19 cellular contexts compared by ENCODE assay signal in the genomic region with DNA sequence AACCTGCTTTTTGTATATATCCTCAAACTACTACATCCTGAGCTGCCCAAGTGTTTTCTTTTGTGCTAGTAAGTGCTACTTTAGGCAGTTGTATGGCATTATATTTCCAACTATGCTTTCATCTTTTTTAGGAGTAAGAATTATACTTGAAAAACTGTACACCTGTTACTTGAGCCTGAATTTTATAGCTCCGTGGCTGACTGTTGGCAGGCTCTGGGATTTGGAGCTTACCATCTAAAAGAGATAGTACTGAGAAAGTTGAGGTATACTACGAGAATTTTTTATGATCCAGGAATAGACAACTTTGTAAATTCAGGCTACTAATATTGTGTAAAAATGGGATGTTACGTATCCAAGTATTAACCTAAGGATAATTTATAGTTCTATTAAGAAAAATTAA.
"Had no signal": no experiment of that assay in that cellular context is flagged by ENCODE, and none has a peak within 500 bp of the region (broad histone marks: within the 10 kb centered on the region; RNA-seq: fewer than 3 reads in every experiment).

No MANE protein-coding gene starts in this region.

- H3K27ac ChIP-seq: prostate gland, stomach, upper lobe of right lung had no signal

- H3K9me3 Mint-ChIP-seq: activated CD4-positive, alpha-beta memory T cell treated with anti-CD3 and anti-CD28 coated beads for 36 hours; stimulated activated effector memory CD8-positive, alpha-beta T cell treated with anti-CD3 and anti-CD28 coated beads, Interleukin-12 subunit alpha, Interleukin-12 subunit beta, amount 100 ng/mL, for 72 hours; T-helper 1 cell treated with Interleukin-12 subunit alpha and Interleukin-12 subunit beta and Interleukin-4 antibody, amounts not matched to agents 30 μg/mL and 1 μg/mL, for 36 hours had no signal

- H3K36me3 Mint-ChIP-seq: activated CD4-positive, alpha-beta memory T cell treated with anti-CD3 and anti-CD28 coated beads for 36 hours; activated CD8-positive, alpha-beta memory T cell treated with anti-CD3 and anti-CD28 coated beads, Interleukin-2, amount 10 ng/mL, durations not matched to agents 7 days and 5 days; activated naive CD8-positive, alpha-beta T cell; stimulated activated effector memory CD8-positive, alpha-beta T cell treated with anti-CD3 and anti-CD28 coated beads, Interleukin-12 subunit alpha, Interleukin-12 subunit beta, amount 100 ng/mL, for 72 hours had no signal

- H3K36me3 ChIP-seq: cardiac muscle cell, prostate gland, stomach, thoracic aorta, upper lobe of right lung had no signal

- H3K4me3 Mint-ChIP-seq: activated CD4-positive, alpha-beta memory T cell treated with anti-CD3 and anti-CD28 coated beads for 36 hours; activated CD8-positive, alpha-beta memory T cell treated with anti-CD3 and anti-CD28 coated beads, Interleukin-2, amount 10 ng/mL, durations not matched to agents 7 days and 5 days; activated naive CD8-positive, alpha-beta T cell; mesothelial cell of epicardium; stimulated activated effector memory CD8-positive, alpha-beta T cell treated with anti-CD3 and anti-CD28 coated beads, Interleukin-12 subunit alpha, Interleukin-12 subunit beta, amount 100 ng/mL, for 72 hours; T-helper 1 cell treated with Interleukin-12 subunit alpha and Interleukin-12 subunit beta and Interleukin-4 antibody, amounts not matched to agents 30 μg/mL and 1 μg/mL, for 36 hours had no signal

- H3K27ac Mint-ChIP-seq: activated CD4-positive, alpha-beta memory T cell treated with anti-CD3 and anti-CD28 coated beads for 36 hours; activated CD8-positive, alpha-beta memory T cell treated with anti-CD3 and anti-CD28 coated beads, Interleukin-2, amount 10 ng/mL, durations not matched to agents 7 days and 5 days; activated naive CD8-positive, alpha-beta T cell; mesothelial cell of epicardium; stimulated activated effector memory CD8-positive, alpha-beta T cell treated with anti-CD3 and anti-CD28 coated beads, Interleukin-12 subunit alpha, Interleukin-12 subunit beta, amount 100 ng/mL, for 72 hours; T-helper 1 cell treated with Interleukin-12 subunit alpha and Interleukin-12 subunit beta and Interleukin-4 antibody, amounts not matched to agents 30 μg/mL and 1 μg/mL, for 36 hours had no signal

- H3K4me1 Mint-ChIP-seq: activated CD8-positive, alpha-beta memory T cell treated with anti-CD3 and anti-CD28 coated beads, Interleukin-2, amount 10 ng/mL, durations not matched to agents 7 days and 5 days; stimulated activated effector memory CD8-positive, alpha-beta T cell treated with anti-CD3 and anti-CD28 coated beads, Interleukin-12 subunit alpha, Interleukin-12 subunit beta, amount 100 ng/mL, for 72 hours had no signal

- H3K27me3 ChIP-seq: cardiac muscle cell, stomach, upper lobe of right lung had no signal

- H3K4me1 ChIP-seq: prostate gland had no signal

- ATAC-seq: activated CD8-positive, alpha-beta memory T cell treated with anti-CD3 and anti-CD28 coated beads, Interleukin-2, amount 10 ng/mL, durations not matched to agents 7 days and 5 days; left lobe of liver; right cardiac atrium; stimulated activated effector memory CD8-positive, alpha-beta T cell treated with anti-CD3 and anti-CD28 coated beads, Interleukin-12 subunit alpha, Interleukin-12 subunit beta, amount 100 ng/mL, for 72 hours; upper lobe of right lung had no signal

- H3K27me3 Mint-ChIP-seq: activated CD4-positive, alpha-beta memory T cell treated with anti-CD3 and anti-CD28 coated beads for 36 hours; activated CD8-positive, alpha-beta memory T cell treated with anti-CD3 and anti-CD28 coated beads, Interleukin-2, amount 10 ng/mL, durations not matched to agents 7 days and 5 days; activated naive CD8-positive, alpha-beta T cell had no signal

- DNase-seq: activated CD4-positive, alpha-beta memory T cell treated with anti-CD3 and anti-CD28 coated beads for 36 hours; activated CD8-positive, alpha-beta memory T cell treated with anti-CD3 and anti-CD28 coated beads, Interleukin-2, amount 10 ng/mL, durations not matched to agents 7 days and 5 days; dermis blood vessel endothelial cell; effector memory CD4-positive, alpha-beta T cell; hippocampal formation; islet precursor cell; occipital lobe; right cardiac atrium; stimulated activated CD4-positive, alpha-beta T cell treated with anti-CD3 and anti-CD28 coated beads, Interleukin-4, amount 100 ng/mL, for 24 hours; stomach; upper lobe of right lung had no signal

- H3K4me3 ChIP-seq: cardiac muscle cell, prostate gland, stomach, thoracic aorta, upper lobe of right lung had no signal

- H3K9me3 ChIP-seq: prostate gland, stomach, thoracic aorta, upper lobe of right lung had no signal
